In genomic region chr5:146529984-146530383, GRCh38 we compare ENCODE assay signal across 13 cellular contexts. TPM values are rescaled to one million over a fixed set of nuclear protein-coding genes. Genes with fewer than 3 reads are reported as not detected.
A peak's percentile ranks its signal among the peaks of the same experiment; 100 is the strongest.
DNase-seq lines count a peak whose midpoint lies in the region; ATAC-seq, FAIRE-seq and TF ChIP-seq lines count a peak whose summit lies in the region.
"Had no signal": no experiment of that assay in that cellular context is flagged by ENCODE, and none has a peak within 500 bp of the region (broad histone marks: within the 10 kb centered on the region; RNA-seq: fewer than 3 reads in every experiment).

No MANE protein-coding gene starts in this region.

- H2AFZ ChIP-seq in K562 (ENCODE audit: low read depth, low read length) = no peak overlapping the region

- no peak for TF ChIP-seq POLR2A in K562 (conservative IDR thresholded peaks at IDR 0.05)

- CTCF ChIA-PET in K562 (lab: Yijun Ruan, JAX; ENCODE audit: low intra/inter-chr PET ratio) = no interaction called here

- no peak for TF ChIP-seq EP300 in K562 (IDR thresholded peaks at IDR 0.05; ENCODE audit: low read length)

- H3K9me3 Mint-ChIP-seq in naive thymus-derived CD8-positive, alpha-beta T cell = no peaks in the 10 kb centered on the region
- H3K9me3 Mint-ChIP-seq: activated naive CD8-positive, alpha-beta T cell treated with anti-CD3 and anti-CD28 coated beads for 36 hours; immature natural killer cell; T-helper 1 cell treated with Interleukin-12 subunit alpha and Interleukin-12 subunit beta and Interleukin-4 antibody, amounts not matched to agents 30 μg/mL and 1 μg/mL, for 36 hours had no signal

- WGBS in K562 (ENCODE audit: insufficient coverage, low coverage, missing lambda C conversion rate) = 0% methylated on average over 2 of the region's 2 CpGs

- peaks cover 0 to 5% of the 10 kb centered on the region in 2 experiments; a peak in 1 of 5 replicates for H3K27me3 ChIP-seq in K562 (ENCODE audit: control insufficient read depth in 2 of 2, insufficient read depth in 2 of 2, low read length in 2 of 2)

- no peak for TF ChIP-seq RAD21 in K562 (CRISPR knock-in tag; conservative IDR thresholded peaks at IDR 0.05 in 1 of 2, IDR thresholded peaks at IDR 0.05 in 1 of 2)

- no peaks in the 10 kb centered on the region for H3K79me2 ChIP-seq in K562 (ENCODE audit: control insufficient read depth, insufficient read depth, low read length)

- H3K4me2 ChIP-seq in K562 (ENCODE audit: insufficient read depth, low read length) = no peak overlapping the region

- H3K9me1 ChIP-seq in K562 (ENCODE audit: control insufficient read depth, insufficient read depth, low read length) = no peaks in the 10 kb centered on the region

- intact Hi-C loops in K562 (cut with micrococcal nuclease) (no loop called here), left cardiac atrium (cut with DNase I) (no loop called here)

- H3K4me1 Mint-ChIP-seq in naive thymus-derived CD8-positive, alpha-beta T cell = peaks cover 3 to 7% (median 3%) of the 10 kb centered on the region in 4 donors

- in situ Hi-C loops in K562 (cut with MboI) = no loop called here

- POLR2A ChIA-PET in K562 (lab: Yijun Ruan, JAX) = no interaction called here
- POLR2A ChIA-PET in naive thymus-derived CD8-positive, alpha-beta T cell (lab: Charles Lee) = no interaction called here

- no peak overlapping the region for H3K4me3 ChIP-seq in K562
- H3K4me3 ChIP-seq: prostate gland had no signal

- peak; percentile 70 for ATAC-seq in GM18870 (IDR thresholded peaks at IDR 0.05; ENCODE audit: unreplicated experiment)
- peak; percentile 74 for ATAC-seq in GM21528 (IDR thresholded peaks at IDR 0.05; ENCODE audit: low FRiP score, unreplicated experiment)
- peak; percentile 56 for ATAC-seq in HG03175 (IDR thresholded peaks at IDR 0.05; ENCODE audit: unreplicated experiment)
- peak; percentile 17; the same call in 1 of the 3 replicates for ATAC-seq in K562
- ATAC-seq in naive thymus-derived CD8-positive, alpha-beta T cell = no peak
- ATAC-seq in left cardiac atrium = no peak

- DNase-seq in K562 (ENCODE audit: extremely low read depth in 1 of 4, low spot score in 3 of 4) (no peak), NCI-H446 (lab: John Stamatoyannopoulos, UW) (no peak), left cardiac atrium (no peak)
- DNase-seq in naive thymus-derived CD8-positive, alpha-beta T cell = no peak
- DNase-seq: activated naive CD8-positive, alpha-beta T cell treated with anti-CD3 and anti-CD28 coated beads for 36 hours; immature natural killer cell; stimulated activated CD4-positive, alpha-beta T cell treated with anti-CD3 and anti-CD28 coated beads, Interleukin-4, amount 100 ng/mL, for 1 hour had no signal

- no peaks in the 10 kb centered on the region for H3K9me3 ChIP-seq in K562 (replicated peaks; ENCODE audit: control insufficient read depth, insufficient read depth, low read depth, low read length)
- H3K9me3 ChIP-seq: prostate gland had no signal

- no peak overlapping the region for H3K9ac ChIP-seq in K562 (ENCODE audit: insufficient read depth in 1 of 2, low read depth in 2 of 2, low read length in 2 of 2)

- H3K4me1 ChIP-seq in K562 (replicated peaks in 1 of 2; ENCODE audit: control insufficient read depth in 2 of 2, insufficient read depth in 2 of 2, low read length in 2 of 2) = no peaks in the 10 kb centered on the region
- H3K4me1 ChIP-seq: prostate gland had no signal

- TF ChIP-seq CTCF in K562 (IDR thresholded peaks at IDR 0.05 in 2 of 3, conservative IDR thresholded peaks at IDR 0.05 in 1 of 3; ENCODE audit: insufficient read depth in 2 of 3, low read depth in 1 of 3, low read length in 3 of 3) = no peak

- H4K20me1 ChIP-seq in K562 (replicated peaks; ENCODE audit: control insufficient read depth, insufficient read depth, low read length) = no peaks in the 10 kb centered on the region

- peaks cover 0 to 10% (median 2%) of the 10 kb centered on the region in 5 donors for H3K27me3 Mint-ChIP-seq in naive thymus-derived CD8-positive, alpha-beta T cell
- H3K27me3 Mint-ChIP-seq: activated naive CD8-positive, alpha-beta T cell treated with anti-CD3 and anti-CD28 coated beads for 36 hours had no signal

- H3K36me3 ChIP-seq in K562 (ENCODE audit: control insufficient read depth, insufficient read depth, low read length) = no peaks in the 10 kb centered on the region
- H3K36me3 ChIP-seq: prostate gland had no signal

- no peaks in the 10 kb centered on the region for H3K36me3 Mint-ChIP-seq in naive thymus-derived CD8-positive, alpha-beta T cell
- H3K36me3 Mint-ChIP-seq: activated naive CD8-positive, alpha-beta T cell treated with anti-CD3 and anti-CD28 coated beads for 36 hours; immature natural killer cell had no signal

- H3K4me3 Mint-ChIP-seq in naive thymus-derived CD8-positive, alpha-beta T cell = no peak overlapping the region
- H3K4me3 Mint-ChIP-seq: activated naive CD8-positive, alpha-beta T cell treated with anti-CD3 and anti-CD28 coated beads for 36 hours; immature natural killer cell; T-helper 1 cell treated with Interleukin-12 subunit alpha and Interleukin-12 subunit beta and Interleukin-4 antibody, amounts not matched to agents 30 μg/mL and 1 μg/mL, for 36 hours had no signal

- no peak overlapping the region for H3K27ac ChIP-seq in K562 (ENCODE audit: extremely low read depth, low read depth, low read length)
- H3K27ac ChIP-seq: prostate gland had no signal

- no peak overlapping the region for H3K27ac Mint-ChIP-seq in naive thymus-derived CD8-positive, alpha-beta T cell
- H3K27ac Mint-ChIP-seq: activated naive CD8-positive, alpha-beta T cell treated with anti-CD3 and anti-CD28 coated beads for 36 hours; immature natural killer cell; T-helper 1 cell treated with Interleukin-12 subunit alpha and Interleukin-12 subunit beta and Interleukin-4 antibody, amounts not matched to agents 30 μg/mL and 1 μg/mL, for 36 hours had no signal

- no peak for FAIRE-seq in K562 (lab: Jason Lieb, UNC)
- FAIRE-seq: H54 had no signal

- no TSS peak for BruUV-seq in K562 (replicated peaks; lab: Mats Ljungman, UMichigan)

TF ChIP-seq in K562, 482 proteins besides CTCF, POLR2A, EP300 and RAD21:
- TF ChIP-seq, protein P1, sequence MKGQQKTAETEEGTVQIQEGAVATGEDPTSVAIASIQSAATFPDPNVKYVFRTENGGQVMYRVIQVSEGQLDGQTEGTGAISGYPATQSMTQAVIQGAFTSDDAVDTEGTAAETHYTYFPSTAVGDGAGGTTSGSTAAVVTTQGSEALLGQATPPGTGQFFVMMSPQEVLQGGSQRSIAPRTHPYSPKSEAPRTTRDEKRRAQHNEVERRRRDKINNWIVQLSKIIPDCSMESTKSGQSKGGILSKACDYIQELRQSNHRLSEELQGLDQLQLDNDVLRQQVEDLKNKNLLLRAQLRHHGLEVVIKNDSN (CRISPR knock-in tag; IDR thresholded peaks at IDR 0.05) = peak; percentile 35; the same call in 1 of the 2 replicates
- no peak for TF ChIP-seq CCNT2 (IDR thresholded peaks at IDR 0.05; ENCODE audit: borderline replicate concordance, extremely low read depth, insufficient read length, low read depth, low read length)

RNA-seq across cellular contexts. Expression of gene GPR151, which starts 14.0 kb away (rescaled TPM):
- total RNA-seq in K562 (2011; cell fraction: chromatin; rRNA removed; ENCODE audit: low replicate concordance) = not detected in 2 replicates
- total RNA-seq in K562 (2011; cell fraction: nucleolus; rRNA removed) = not detected in 2 replicates
- not detected in 2 replicates for total RNA-seq in K562 (2011; cell fraction: nucleoplasm; rRNA removed)
- not detected in 2 replicates for total RNA-seq in K562 (2014; rRNA removed)
- total RNA-seq in K562 (2014; rRNA removed; fragmentation: Illumina TruSeq; extraction: Trizol) = not detected in 2 replicates
- total RNA-seq in K562 (2015; rRNA removed; fragmentation: Illumina TruSeq; extraction: Trizol) = not detected in 2 replicates
- not detected in 2 replicates for total RNA-seq in K562 (2021)
- not detected in 2 replicates for polyA plus RNA-seq in K562 (2011; rRNA removed)
- not detected in 2 replicates for polyA plus RNA-seq in K562 (2011; cell fraction: cytosol; rRNA removed)
- polyA plus RNA-seq in K562 (2011; cell fraction: nucleus; rRNA removed) = not detected in 2 replicates
- polyA plus RNA-seq in K562 (2012) = not detected in 2 replicates
- not detected in 2 replicates for polyA plus RNA-seq in K562 (2014; fragmentation: Illumina TruSeq; extraction: Trizol)
- under 1 TPM in 1 of 2 experiments, not detected in 1; 0.06 TPM for polyA plus RNA-seq in K562 (2014; fragmentation: Nextera tagmentation; extraction: Ambion mirVana)
- polyA plus RNA-seq in K562 (2014; rRNA removed) = not detected in 2 replicates
- polyA minus RNA-seq in K562 (2011; rRNA and poly(A)+ RNA removed) = not detected in 2 replicates
- not detected in 2 replicates for polyA minus RNA-seq in K562 (2011; cell fraction: cytosol; rRNA and poly(A)+ RNA removed)
- polyA minus RNA-seq in K562 (2011; cell fraction: nucleus; rRNA and poly(A)+ RNA removed) = not detected in 2 replicates
- total RNA-seq in naive thymus-derived CD8-positive, alpha-beta T cell = not detected
- polyA plus RNA-seq in naive thymus-derived CD8-positive, alpha-beta T cell = not detected
- not detected for total RNA-seq in left cardiac atrium
- total RNA-seq: activated naive CD8-positive, alpha-beta T cell treated with anti-CD3 and anti-CD28 coated beads for 36 hours; prostate gland had no signal
- polyA plus RNA-seq: immature natural killer cell had no signal

Comparison
In these comparisons a context has a peak if more than half of its experiments do, and no peak if none do; other contexts are left out.
1. ATAC-seq: peak in GM18870 (single experiment), GM21528 (single experiment), HG03175 (single experiment) and K562 (single experiment); none in naive thymus-derived CD8-positive, alpha-beta T cell (0 of 2) and left cardiac atrium (0 of 2).